Comparison of ENCODE assay signal across 17 cellular contexts in the genomic region with DNA sequence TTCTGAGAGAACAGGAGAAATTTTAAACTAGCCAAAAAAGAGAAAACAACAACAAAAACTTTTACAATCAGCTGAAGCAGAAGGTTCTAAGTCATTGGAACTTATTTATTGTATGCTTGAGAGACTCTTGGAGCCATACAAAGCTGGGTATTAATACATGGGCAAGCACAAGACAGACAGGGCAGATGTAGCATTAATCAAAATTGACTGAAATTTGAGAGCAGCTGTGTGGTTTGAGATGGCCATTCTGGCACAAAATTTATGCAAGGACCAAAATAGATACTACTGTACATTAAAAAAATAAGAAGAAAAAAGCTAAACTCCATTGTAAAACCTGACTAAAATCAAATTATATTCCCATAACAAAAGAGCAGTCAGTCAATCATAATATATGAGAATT.
"Had no signal": no experiment of that assay in that cellular context is flagged by ENCODE, and none has a peak within 500 bp of the region (broad histone marks: within the 10 kb centered on the region; RNA-seq: fewer than 3 reads in every experiment).

No MANE protein-coding gene starts in this region.

- DNase-seq: effector memory CD8-positive, alpha-beta T cell; gastrocnemius medialis; heart right ventricle; hypothalamus; kidney glomerular epithelial cell; mesendoderm; naive thymus-derived CD4-positive, alpha-beta T cell; nephron progenitor cell; posterior cingulate gyrus; sigmoid colon; small intestine; stimulated activated CD4-positive, alpha-beta T cell treated with anti-CD3 and anti-CD28 coated beads, Interleukin-12 subunit alpha, Interleukin-12 subunit beta, amount 100 ng/mL, for 4 hours; stimulated activated CD4-positive, alpha-beta T cell treated with anti-CD3 and anti-CD28 coated beads, Interleukin-2, amount 100 ng/mL, for 48 hours; stimulated activated naive CD4-positive, alpha-beta T cell treated with Interleukin-2 at 50 U/mL for 16 hours; thyroid gland had no signal

- H3K27me3 Mint-ChIP-seq: dendritic cell treated with granulocyte-macrophage colony-stimulating factor and Interleukin-4, amounts not matched to agents 40 ng/mL and 50 ng/mL, for 4 days; effector memory CD8-positive, alpha-beta T cell; naive thymus-derived CD4-positive, alpha-beta T cell; type B pancreatic cell had no signal

- H3K4me3 Mint-ChIP-seq: dendritic cell treated with granulocyte-macrophage colony-stimulating factor and Interleukin-4, amounts not matched to agents 40 ng/mL and 50 ng/mL, for 4 days; effector memory CD8-positive, alpha-beta T cell; naive thymus-derived CD4-positive, alpha-beta T cell; nephron progenitor cell; type B pancreatic cell had no signal

- H3K4me1 Mint-ChIP-seq: naive thymus-derived CD4-positive, alpha-beta T cell had no signal

- H3K9me3 Mint-ChIP-seq: dendritic cell treated with granulocyte-macrophage colony-stimulating factor and Interleukin-4, amounts not matched to agents 40 ng/mL and 50 ng/mL, for 4 days; nephron progenitor cell; type B pancreatic cell had no signal

- H3K36me3 Mint-ChIP-seq: naive thymus-derived CD4-positive, alpha-beta T cell; type B pancreatic cell had no signal

- H3K27ac Mint-ChIP-seq: dendritic cell treated with granulocyte-macrophage colony-stimulating factor and Interleukin-4, amounts not matched to agents 40 ng/mL and 50 ng/mL, for 4 days; effector memory CD8-positive, alpha-beta T cell; naive thymus-derived CD4-positive, alpha-beta T cell; nephron progenitor cell; type B pancreatic cell had no signal
